ENCODE assay signal across 22 cellular contexts in the genomic region with DNA sequence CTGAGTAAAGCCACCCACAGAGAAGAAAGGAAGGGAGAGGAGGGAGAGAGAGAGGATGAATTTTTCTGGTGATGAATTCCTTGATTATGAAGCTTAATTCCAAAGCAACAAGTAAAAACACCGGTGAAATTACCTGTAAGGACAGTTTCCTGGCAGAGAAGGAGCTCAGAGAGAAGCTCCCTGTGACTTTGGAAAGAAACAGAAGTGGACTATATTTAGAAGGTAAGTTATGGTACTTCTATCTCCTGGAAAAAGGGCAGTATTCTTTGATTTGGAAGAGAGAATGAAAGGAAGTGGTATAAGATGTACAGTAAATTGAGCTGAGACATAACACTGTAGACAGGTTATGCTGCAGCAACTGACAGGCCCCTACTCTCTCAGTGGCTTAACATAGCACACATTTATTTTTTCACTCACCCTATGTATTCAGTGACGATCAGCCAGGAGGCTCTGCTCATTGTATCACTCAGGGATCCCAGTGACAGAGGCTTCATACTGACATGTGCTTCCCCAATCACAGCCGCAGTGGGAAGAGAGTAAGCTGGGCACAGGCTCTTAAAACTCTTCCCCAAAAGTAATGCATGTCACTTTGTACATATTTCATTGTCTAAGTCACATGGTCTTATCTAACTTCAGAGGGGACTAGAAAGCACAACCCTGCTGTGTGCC.
"Had no signal": no experiment of that assay in that cellular context is flagged by ENCODE, and none has a peak within 500 bp of the region (broad histone marks: within the 10 kb centered on the region; RNA-seq: fewer than 3 reads in every experiment).

No MANE protein-coding gene starts in this region.

- H3K27ac ChIP-seq: left lung, spleen had no signal

- DNase-seq: activated B cell treated with CpG ODN at 0.5 μM for 24 hours; activated CD4-positive, alpha-beta T cell treated with anti-CD3 and anti-CD28 coated beads for 36 hours; activated CD4-positive, alpha-beta T cell treated with anti-CD3 and anti-CD28 coated beads, Interleukin-2, amount 50 U/mL, for 48 hours; activated CD8-positive, alpha-beta memory T cell treated with anti-CD3 and anti-CD28 coated beads, Interleukin-2, amount 50 U/mL, for 48 hours; activated naive CD4-positive, alpha-beta T cell; activated naive CD8-positive, alpha-beta T cell treated with anti-CD3 and anti-CD28 coated beads for 36 hours; activated T-cell treated with anti-CD3 and anti-CD28 coated beads, Interleukin-2, amount 50 U/mL, for 4 hours; amniotic stem cell; cortex of kidney; erythroblast; foreskin melanocyte; hippocampal formation; kidney glomerular epithelial cell; left lung; mammary epithelial cell; retina; spleen; stimulated activated CD4-positive, alpha-beta T cell treated with anti-CD3 and anti-CD28 coated beads, Interleukin-4, amount 100 ng/mL, for 24 hours; stimulated activated naive CD8-positive, alpha-beta T cell treated with anti-CD3 and anti-CD28 coated beads, Interleukin-15, Interleukin-2, amounts not matched to agents 100 U/mL and 50 U/mL, for 24 hours; T-helper 1 cell had no signal

- H3K4me1 ChIP-seq: left lung, spleen had no signal

- H3K4me3 Mint-ChIP-seq: activated B cell treated with CpG ODN at 0.5 μM for 24 hours; activated CD4-positive, alpha-beta T cell treated with anti-CD3 and anti-CD28 coated beads for 36 hours; activated naive CD8-positive, alpha-beta T cell treated with anti-CD3 and anti-CD28 coated beads for 36 hours; activated T-cell treated with anti-CD3 and anti-CD28 coated beads, Interleukin-2, amount 50 U/mL, for 4 hours; neural crest cell had no signal

- H3K27me3 ChIP-seq: left lung, spleen had no signal

- H3K4me3 ChIP-seq: left lung, spleen had no signal

- H3K27ac Mint-ChIP-seq: activated B cell treated with CpG ODN at 0.5 μM for 24 hours; activated CD4-positive, alpha-beta T cell treated with anti-CD3 and anti-CD28 coated beads for 36 hours; activated naive CD8-positive, alpha-beta T cell treated with anti-CD3 and anti-CD28 coated beads for 36 hours; activated T-helper 2 cell treated with anti-CD3 and anti-CD28 coated beads, Interferon-gamma antibody, Interleukin-2, Interleukin-4, amounts not matched to agents 10 μg/mL and 5 μg/mL and 100 μg/mL, durations not matched to agents 14 hours and 24 hours and 36 hours had no signal

- ATAC-seq: activated CD4-positive, alpha-beta T cell treated with anti-CD3 and anti-CD28 coated beads for 36 hours; activated T-cell treated with anti-CD3 and anti-CD28 coated beads, Interleukin-2, amount 50 U/mL, for 4 hours; left lung; stimulated activated naive CD8-positive, alpha-beta T cell treated with anti-CD3 and anti-CD28 coated beads, Interleukin-15, Interleukin-2, amounts not matched to agents 100 U/mL and 50 U/mL, for 24 hours had no signal

- H3K27me3 Mint-ChIP-seq: activated B cell treated with CpG ODN at 0.5 μM for 24 hours; activated CD4-positive, alpha-beta T cell treated with anti-CD3 and anti-CD28 coated beads for 36 hours; activated naive CD8-positive, alpha-beta T cell treated with anti-CD3 and anti-CD28 coated beads for 36 hours had no signal

- H3K4me1 Mint-ChIP-seq: activated B cell treated with CpG ODN at 0.5 μM for 24 hours; activated CD4-positive, alpha-beta T cell treated with anti-CD3 and anti-CD28 coated beads for 36 hours; activated naive CD8-positive, alpha-beta T cell treated with anti-CD3 and anti-CD28 coated beads for 36 hours; neural crest cell had no signal

- H3K9me3 Mint-ChIP-seq: activated T-helper 2 cell treated with anti-CD3 and anti-CD28 coated beads, Interferon-gamma antibody, Interleukin-2, Interleukin-4, amounts not matched to agents 10 μg/mL and 5 μg/mL and 100 μg/mL, durations not matched to agents 14 hours and 24 hours and 36 hours; neural crest cell had no signal
